In the genomic region with DNA sequence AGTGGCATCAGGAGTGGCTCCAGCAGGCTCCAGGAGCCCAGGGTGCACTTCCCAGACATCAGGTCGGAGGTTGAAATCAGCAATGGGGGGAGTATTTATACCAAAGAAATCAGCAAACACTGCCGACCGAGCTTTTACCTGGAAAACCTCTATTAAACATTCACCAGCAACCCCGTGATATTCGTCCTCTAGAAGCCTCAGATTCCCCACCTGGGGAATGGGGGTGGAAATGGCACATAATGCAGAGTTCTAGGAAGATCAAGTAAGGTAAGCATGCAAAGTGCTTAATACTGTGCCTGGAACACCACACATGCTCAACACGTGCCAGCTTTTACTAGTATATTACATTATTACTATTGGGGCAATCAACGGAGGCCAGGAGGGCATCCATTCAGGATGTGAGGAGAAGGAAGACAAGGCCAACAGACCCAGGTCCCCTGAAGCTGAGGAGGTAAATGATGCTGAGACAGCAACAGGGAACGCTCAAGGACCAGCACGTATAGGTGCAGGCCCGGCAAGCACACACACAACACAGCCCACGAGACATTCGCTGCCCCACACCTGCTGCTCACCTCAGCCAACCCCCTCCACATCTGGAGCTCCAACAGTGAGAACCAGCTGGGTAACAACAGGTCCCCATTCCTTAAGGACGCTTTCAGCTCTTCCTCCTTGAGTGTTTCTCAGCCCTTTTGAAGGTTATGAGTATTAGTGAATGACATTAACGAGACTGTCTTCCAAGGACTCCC, we compare ENCODE assay signal across 24 cellular contexts.
DNase-seq lines count a peak whose midpoint lies in the region; ATAC-seq and TF ChIP-seq lines count a peak whose summit lies in the region.
"Had no signal": no experiment of that assay in that cellular context is flagged by ENCODE, and none has a peak within 500 bp of the region (broad histone marks: within the 10 kb centered on the region; RNA-seq: fewer than 3 reads in every experiment).

No MANE protein-coding gene starts in this region.

- DNase-seq in PC-9 = no peak
- DNase-seq in chondrocyte (ENCODE audit: low spot score) = no peak
- peak; percentile 60 for DNase-seq in mesenteric fat pad (ENCODE audit: low spot score)
- DNase-seq in cerebellar cortex (ENCODE audit: low spot score) = no peak
- DNase-seq in T-cell = no peak
- DNase-seq in NOMO-1 (lab: John Stamatoyannopoulos, UW; ENCODE audit: unreplicated experiment in 2 of 2) = no peak
- DNase-seq in NCI-H69 (lab: John Stamatoyannopoulos, UW) = no peak
- DNase-seq: Calu3; CD8-positive, alpha-beta T cell; GDM1; NCI-H1092 treated with DMSO at 0.1 percent for 48 hours; NCI-H1436 treated with DMSO at 0.1 percent for 48 hours; NCI-H1930; NCI-H226; NCI-H510A treated with DMSO at 0.1 percent for 48 hours; NCI-H774; NK-92 treated with Interleukin-12 subunit alpha and Interleukin-12 subunit beta, amount 100 ng/mL, for 24 hours had no signal

- H3K4me1 Mint-ChIP-seq in chondrocyte (ENCODE audit: low read depth) (peaks cover 96% of the 10 kb centered on the region), T-cell (peaks cover 0 to 4% (median 0%) of the 10 kb centered on the region in 3 donors)

- no peaks in the 10 kb centered on the region for H3K27me3 ChIP-seq in PC-9 (ENCODE audit: insufficient read depth, low read depth)
- H3K27me3 ChIP-seq: BLaER1 treated with 17β-estradiol and CSF1 and Interleukin-3, amounts not matched to agents 10 nM and 100 nM; SJSA1 had no signal

- no peak overlapping the region for H3K4me2 ChIP-seq in PC-9
- H3K4me2 ChIP-seq: GM23338, KMS-11 had no signal

- H3K9me3 Mint-ChIP-seq in chondrocyte (ENCODE audit: low read depth) (no peaks in the 10 kb centered on the region), T-cell (no peaks in the 10 kb centered on the region)
- H3K9me3 Mint-ChIP-seq: CD8-positive, alpha-beta T cell; GM23338 had no signal

- no peak overlapping the region for H2AFZ ChIP-seq in PC-9
- H2AFZ ChIP-seq: GM23338 had no signal

- H3K4me3 Mint-ChIP-seq in chondrocyte (ENCODE audit: unreplicated experiment) = no peak overlapping the region
- no peak overlapping the region for H3K4me3 Mint-ChIP-seq in T-cell
- H3K4me3 Mint-ChIP-seq: CD8-positive, alpha-beta T cell; GM23338 had no signal

- H3K36me3 Mint-ChIP-seq in chondrocyte (ENCODE audit: low read depth) (peaks cover 6% of the 10 kb centered on the region), T-cell (no peaks in the 10 kb centered on the region)
- H3K36me3 Mint-ChIP-seq: CD8-positive, alpha-beta T cell had no signal

- no peaks in the 10 kb centered on the region for H3K9me2 ChIP-seq in PC-9 (ENCODE audit: insufficient read depth)

- TF ChIP-seq CTCF in PC-9 (conservative IDR thresholded peaks at IDR 0.05) (no peak), chondrocyte (IDR thresholded peaks at IDR 0.05) (no peak)

- CTCF ChIA-PET in PC-9 (lab: Charles Lee) = no interaction called here
- CTCF ChIA-PET in T-cell (lab: Charles Lee) = no interaction called here

- POLR2A ChIA-PET in PC-9 (lab: Charles Lee; ENCODE audit: unreplicated experiment) (interaction anchor here (0.7 kb wide), 1 partner anchor 37 kb away, joined by 5 read pairs; no protein-coding TSS in a partner anchor), T-cell (lab: Charles Lee) (no interaction called here)

- no peaks in the 10 kb centered on the region for H3K27me3 Mint-ChIP-seq in chondrocyte (ENCODE audit: low read depth)
- no peaks in the 10 kb centered on the region for H3K27me3 Mint-ChIP-seq in T-cell

- no peak overlapping the region for H3K4me3 ChIP-seq in PC-9
- H3K4me3 ChIP-seq: BLaER1 treated with 17β-estradiol and CSF1 and Interleukin-3, amounts not matched to agents 10 nM and 100 nM; GM23338; HAP-1; SJSA1 had no signal

- H3F3A ChIP-seq in PC-9 (ENCODE audit: insufficient read depth, low read depth) = peaks cover 81% of the 10 kb centered on the region

- intact Hi-C loops in PC-9 (cut with micrococcal nuclease; ENCODE audit: unreplicated experiment) = no loop called here

- peaks cover 13% of the 10 kb centered on the region; the same call in 1 of the 2 replicates for H3K36me3 ChIP-seq in PC-9 (ENCODE audit: low read depth)
- H3K36me3 ChIP-seq: HAP-1 had no signal

- no peak for ATAC-seq in T-cell (replicated peaks in 1 of 4)
- ATAC-seq: CD8-positive, alpha-beta T cell; Right ventricle myocardium inferior had no signal

- no peaks in the 10 kb centered on the region for H3K9me3 ChIP-seq in PC-9 (ENCODE audit: insufficient read depth, low read depth)
- H3K9me3 ChIP-seq: BLaER1 treated with 17β-estradiol and CSF1 and Interleukin-3, amounts not matched to agents 10 nM and 100 nM; HAP-1; SJSA1 had no signal

- H3K27ac Mint-ChIP-seq in chondrocyte (ENCODE audit: unreplicated experiment) (peak overlapping the region; percentile 99), T-cell (no peak overlapping the region)
- H3K27ac Mint-ChIP-seq: CD8-positive, alpha-beta T cell; GM23338 had no signal

- H3K79me2 ChIP-seq in PC-9 (ENCODE audit: low read depth) = peaks cover 88% of the 10 kb centered on the region

- H3K27ac ChIP-seq in PC-9 = peak overlapping the region; percentile 83; the same call in 1 of the 2 replicates
- H3K27ac ChIP-seq: HL-60, KMS-11, SJSA1 had no signal

- H4K20me1 ChIP-seq in PC-9 (ENCODE audit: insufficient read depth) = peaks cover 83% of the 10 kb centered on the region

- H3K4me1 ChIP-seq in PC-9 (replicated peaks; ENCODE audit: insufficient read depth) = peaks cover 52% of the 10 kb centered on the region
- H3K4me1 ChIP-seq: HAP-1 had no signal

- BruUV-seq in PC-9 (replicated peaks; lab: Mats Ljungman, UMichigan) = no TSS peak
